ENCODE assay signal across 14 cellular contexts in the genomic region with DNA sequence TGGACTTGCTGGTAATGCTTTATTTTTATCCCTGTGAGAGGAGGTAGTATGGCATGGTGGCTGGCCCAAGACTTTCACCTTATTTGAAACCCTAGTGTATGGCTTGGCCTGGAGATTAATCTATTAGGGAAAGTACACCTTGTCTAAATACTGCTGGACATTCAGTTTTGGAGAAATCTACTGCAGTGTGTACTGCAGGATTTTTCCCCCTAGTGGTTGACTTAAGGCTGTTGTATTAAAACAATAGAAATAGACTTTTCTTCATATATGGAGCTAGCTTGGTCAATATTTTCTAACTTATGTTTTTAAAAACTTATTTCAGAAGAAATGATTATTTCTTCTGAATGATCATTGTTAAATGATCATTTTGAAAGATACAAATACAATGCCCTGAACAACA. TPM values are rescaled to one million over a fixed set of nuclear protein-coding genes. Genes with fewer than 3 reads are reported as not detected.
DNase-seq lines count a peak whose midpoint lies in the region; ATAC-seq and TF ChIP-seq lines count a peak whose summit lies in the region.
"Had no signal": no experiment of that assay in that cellular context is flagged by ENCODE, and none has a peak within 500 bp of the region (broad histone marks: within the 10 kb centered on the region; RNA-seq: fewer than 3 reads in every experiment).

No MANE protein-coding gene starts in this region.

- intact Hi-C loops in A673 (cut with micrococcal nuclease; ENCODE audit: unreplicated experiment), result no loop called here
- intact Hi-C loops in left lung (cut with DNase I), result no loop called here

- peak; percentile 55 for TF ChIP-seq CTCF in A673 (conservative IDR thresholded peaks at IDR 0.05; ENCODE audit: low read depth, low read length)
- TF ChIP-seq CTCF in GM12872 (IDR thresholded peaks at IDR 0.05; ENCODE audit: insufficient read depth, low read depth, low read length), result peak; percentile 22; the same call in 2 of the 3 replicates
- TF ChIP-seq CTCF in RWPE2 (IDR thresholded peaks at IDR 0.05; ENCODE audit: poor library complexity, severe bottlenecking), result peak; percentile 33
- TF ChIP-seq CTCF in foreskin keratinocyte (conservative IDR thresholded peaks at IDR 0.05), result peak; percentile 48
- TF ChIP-seq CTCF in left lung (IDR thresholded peaks at IDR 0.05), result no peak

- no peak overlapping the region for H3K27ac ChIP-seq in A673 (ENCODE audit: low read depth, low read length, poor library complexity, severe bottlenecking)
- H3K27ac ChIP-seq in RWPE2 (ENCODE audit: poor library complexity, severe bottlenecking), result no peak overlapping the region
- no peak overlapping the region for H3K27ac ChIP-seq in foreskin keratinocyte
- H3K27ac ChIP-seq in left lung, result no peak overlapping the region

- H3K27me3 ChIP-seq in A673 (replicated peaks; ENCODE audit: insufficient read depth, low read depth, low read length, poor library complexity), result no peaks in the 10 kb centered on the region
- peaks cover 5% of the 10 kb centered on the region for H3K27me3 ChIP-seq in RWPE2 (ENCODE audit: insufficient read depth, poor library complexity, severe bottlenecking)
- H3K27me3 ChIP-seq in foreskin keratinocyte, result no peaks in the 10 kb centered on the region
- H3K27me3 ChIP-seq in left lung, result peaks cover 0 to 6% of the 10 kb centered on the region in 2 donors

- H3K9me3 ChIP-seq in A673 (ENCODE audit: low read depth, low read length, poor library complexity, severe bottlenecking) (no peaks in the 10 kb centered on the region), RWPE2 (ENCODE audit: severe bottlenecking) (no peaks in the 10 kb centered on the region), left lung (no peaks in the 10 kb centered on the region)

- DNase-seq in A673 (ENCODE audit: low spot score) (peak; percentile 36), RWPE2 (ENCODE audit: low spot score) (no peak), foreskin keratinocyte (no peak), NOMO-1 treated with DMSO at 0.1 percent for 48 hours (lab: John Stamatoyannopoulos, UW; ENCODE audit: unreplicated experiment) (no peak), CD1c-positive myeloid dendritic cell (ENCODE audit: extremely low spot score) (no peak), left lung (no peak)
- DNase-seq: activated T-cell treated with anti-CD3 and anti-CD28 coated beads, Interleukin-2, amount 50 U/mL, for 24 hours; CD8-positive, alpha-beta memory T cell; left cardiac atrium; NCI-H1105 treated with DMSO at 0.1 percent for 48 hours; occipital lobe had no signal

- POLR2A ChIA-PET in A673 (lab: Charles Lee; ENCODE audit: low non-redundant PET), result no interaction called here

- no TSS peak for BruUV-seq in A673 (replicated peaks; lab: Mats Ljungman, UMichigan)

- CTCF ChIA-PET in A673 (lab: Charles Lee), result no interaction called here

- H3K4me1 ChIP-seq in A673 (ENCODE audit: insufficient read depth, low read length, poor library complexity, severe bottlenecking) (no peaks in the 10 kb centered on the region), RWPE2 (ENCODE audit: insufficient read depth, poor library complexity, severe bottlenecking) (no peaks in the 10 kb centered on the region), foreskin keratinocyte (no peaks in the 10 kb centered on the region), left lung (no peaks in the 10 kb centered on the region)

- ATAC-seq in RWPE2 (ENCODE audit: low read depth), result no peak
- peak; percentile 26 for ATAC-seq in foreskin keratinocyte
- ATAC-seq in HG03342 (IDR thresholded peaks at IDR 0.05; ENCODE audit: unreplicated experiment), result no peak
- no peak for ATAC-seq in left lung
- ATAC-seq: left cardiac atrium had no signal

- H3K36me3 ChIP-seq in A673 (ENCODE audit: insufficient read depth, low read length, poor library complexity, severe bottlenecking) (no peaks in the 10 kb centered on the region), RWPE2 (ENCODE audit: low read depth) (no peaks in the 10 kb centered on the region), left lung (no peaks in the 10 kb centered on the region)

- H3K4me3 ChIP-seq in A673 (ENCODE audit: low read depth, low read length, poor library complexity, severe bottlenecking), result no peak overlapping the region
- no peak overlapping the region for H3K4me3 ChIP-seq in RWPE2 (ENCODE audit: severe bottlenecking)
- H3K4me3 ChIP-seq in left lung, result no peak overlapping the region

RNA-seq across cellular contexts. Expression of a gene that starts 13.9 kb away (rescaled TPM):
- 5.2 and 5.4 TPM in 2 replicates for total RNA-seq in A673 (2021)
- not detected in 2 replicates for total RNA-seq in foreskin keratinocyte
- not detected in 2 replicates for polyA plus RNA-seq in foreskin keratinocyte
- under 1 TPM; 0.06 to 0.37 TPM for total RNA-seq in left lung
- total RNA-seq: CD8-positive, alpha-beta memory T cell; fibroblast of villous mesenchyme had no signal
- polyA plus RNA-seq: CD8-positive, alpha-beta memory T cell had no signal

Comparison
In these comparisons a context has a peak if more than half of its experiments do, and no peak if none do; other contexts are left out.
1. CTCF ChIP-seq: peak in A673 (single experiment), GM12872 (single experiment), RWPE2 (single experiment) and foreskin keratinocyte (single experiment); none in left lung (0 of 2).